ENCODE assay signal across 15 cellular contexts in the genomic region with DNA sequence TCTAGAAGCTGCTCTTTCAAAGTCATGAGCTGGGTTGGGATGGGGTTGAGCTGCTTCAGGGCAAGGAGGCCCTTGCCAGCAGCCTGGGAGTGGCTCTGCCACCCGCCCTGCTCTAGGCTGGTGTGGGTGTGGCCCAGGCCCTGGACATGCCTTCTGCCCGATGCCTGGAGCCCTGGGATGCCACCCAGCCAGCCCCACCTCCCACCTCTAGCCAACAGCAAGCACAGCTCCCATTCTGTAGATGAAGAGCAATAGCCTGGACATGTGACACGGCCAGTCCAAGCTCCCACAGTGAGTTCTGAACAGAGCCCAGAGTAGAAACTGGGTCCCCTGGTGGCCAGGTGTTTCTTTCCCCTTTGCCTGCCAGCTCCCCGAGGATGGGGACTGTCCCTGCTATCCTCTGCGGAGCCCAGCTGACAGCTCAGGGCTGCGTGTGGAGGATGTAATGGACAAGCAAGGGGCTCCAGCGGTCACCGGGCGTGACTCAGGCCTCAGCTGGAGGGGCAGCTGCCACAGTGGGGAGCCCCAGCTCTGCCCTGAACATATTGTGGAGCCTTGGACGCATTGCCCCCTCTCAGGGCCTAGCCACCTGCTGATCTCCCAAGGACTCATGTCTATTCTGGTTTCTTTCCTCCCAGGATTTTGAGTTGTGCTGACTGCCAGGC.
DNase-seq lines count a peak whose midpoint lies in the region; ATAC-seq and TF ChIP-seq lines count a peak whose summit lies in the region.
"Had no signal": no experiment of that assay in that cellular context is flagged by ENCODE, and none has a peak within 500 bp of the region (broad histone marks: within the 10 kb centered on the region; RNA-seq: fewer than 3 reads in every experiment).

No MANE protein-coding gene starts in this region.

- no peak overlapping the region for H3K4me3 Mint-ChIP-seq in Caco-2 (ENCODE audit: unreplicated experiment)
- no peak overlapping the region for H3K4me3 Mint-ChIP-seq in natural killer cell
- H3K4me3 Mint-ChIP-seq: activated naive CD4-positive, alpha-beta T cell treated with anti-CD3 and anti-CD28 coated beads, Interleukin-2, amount 10 ng/mL, durations not matched to agents 7 days and 5 days had no signal

- H2AFZ ChIP-seq in smooth muscle cell (ENCODE audit: low read depth), result no peak overlapping the region

- H4K20me1 ChIP-seq in smooth muscle cell (ENCODE audit: low read depth), result peaks cover 18% of the 10 kb centered on the region

- no peak overlapping the region for H3K4me3 ChIP-seq in Caco-2 (ENCODE audit: low read depth, low read length)
- no peak overlapping the region for H3K4me3 ChIP-seq in MG63
- H3K4me3 ChIP-seq in smooth muscle cell, result no peak overlapping the region
- H3K4me3 ChIP-seq: esophagus squamous epithelium had no signal

- peak; percentile 37 for ATAC-seq in foreskin keratinocyte
- no peak for ATAC-seq in HG03521 (IDR thresholded peaks at IDR 0.05; ENCODE audit: unreplicated experiment)
- no peak for ATAC-seq in GM18502 (IDR thresholded peaks at IDR 0.05; ENCODE audit: poor library complexity, unreplicated experiment)
- no peak for ATAC-seq in natural killer cell

- H3K79me2 ChIP-seq in smooth muscle cell (ENCODE audit: low read depth), result no peaks in the 10 kb centered on the region

- no peaks in the 10 kb centered on the region for H3K36me3 ChIP-seq in Caco-2 (ENCODE audit: control insufficient read depth, insufficient read depth, low read length)
- no peaks in the 10 kb centered on the region for H3K36me3 ChIP-seq in MG63
- no peaks in the 10 kb centered on the region for H3K36me3 ChIP-seq in smooth muscle cell (ENCODE audit: low read depth)

- H3K9me3 Mint-ChIP-seq in Caco-2 (ENCODE audit: unreplicated experiment) (no peaks in the 10 kb centered on the region), natural killer cell (no peaks in the 10 kb centered on the region)
- H3K9me3 Mint-ChIP-seq: activated naive CD4-positive, alpha-beta T cell treated with anti-CD3 and anti-CD28 coated beads, Interleukin-2, amount 10 ng/mL, durations not matched to agents 7 days and 5 days had no signal

- no peak overlapping the region for H3K27ac ChIP-seq in foreskin keratinocyte
- no peak overlapping the region for H3K27ac ChIP-seq in smooth muscle cell (ENCODE audit: low read depth)
- H3K27ac ChIP-seq: esophagus squamous epithelium had no signal

- H3K9ac ChIP-seq in smooth muscle cell (ENCODE audit: low read depth), result no peak overlapping the region

- peaks cover 13% of the 10 kb centered on the region for H3K4me1 Mint-ChIP-seq in Caco-2 (ENCODE audit: low read depth, unreplicated experiment)
- H3K4me1 Mint-ChIP-seq in natural killer cell, result no peaks in the 10 kb centered on the region
- H3K4me1 Mint-ChIP-seq: activated naive CD4-positive, alpha-beta T cell treated with anti-CD3 and anti-CD28 coated beads, Interleukin-2, amount 10 ng/mL, durations not matched to agents 7 days and 5 days had no signal

- intact Hi-C loops in Caco-2 (cut with micrococcal nuclease; ENCODE audit: unreplicated experiment) (loop anchor here (5.0 kb wide), 1 partner anchor 40 kb away; no protein-coding TSS in a partner anchor), natural killer cell (cut with micrococcal nuclease) (no loop called here)

- CTCF ChIA-PET in Caco-2 (lab: Charles Lee), result interaction anchor here (0.5 to 2.5 kb wide), 11 partner anchors 18 to 401 kb away, joined by 3 to 17 read pairs (median 4); no protein-coding TSS in a partner anchor

- H3K4me1 ChIP-seq in Caco-2 (peaks cover 24% of the 10 kb centered on the region), foreskin keratinocyte (no peaks in the 10 kb centered on the region), smooth muscle cell (ENCODE audit: low read depth) (peaks cover under 1% of the 10 kb centered on the region)

- H3K27me3 Mint-ChIP-seq in Caco-2 (ENCODE audit: insufficient read depth, unreplicated experiment) (no peaks in the 10 kb centered on the region), natural killer cell (ENCODE audit: low read depth in 2 of 2) (no peaks in the 10 kb centered on the region)

- no peaks in the 10 kb centered on the region for H3K9me3 ChIP-seq in Caco-2
- H3K9me3 ChIP-seq in MG63, result no peaks in the 10 kb centered on the region
- no peaks in the 10 kb centered on the region for H3K9me3 ChIP-seq in smooth muscle cell (replicated peaks; ENCODE audit: low read depth)
- H3K9me3 ChIP-seq: esophagus squamous epithelium had no signal

- H3K27me3 ChIP-seq in Caco-2 (replicated peaks; ENCODE audit: control insufficient read depth, insufficient read depth, low read length), result no peaks in the 10 kb centered on the region
- no peaks in the 10 kb centered on the region for H3K27me3 ChIP-seq in MG63
- no peaks in the 10 kb centered on the region for H3K27me3 ChIP-seq in foreskin keratinocyte
- no peaks in the 10 kb centered on the region for H3K27me3 ChIP-seq in smooth muscle cell (ENCODE audit: low read depth)
- H3K27me3 ChIP-seq: esophagus squamous epithelium had no signal

- H3K27ac Mint-ChIP-seq in Caco-2 (ENCODE audit: unreplicated experiment) (peak overlapping the region; percentile 11), natural killer cell (no peak overlapping the region)
- H3K27ac Mint-ChIP-seq: activated naive CD4-positive, alpha-beta T cell treated with anti-CD3 and anti-CD28 coated beads, Interleukin-2, amount 10 ng/mL, durations not matched to agents 7 days and 5 days had no signal

- DNase-seq in Caco-2, result peak in 1 of 2 experiments; percentile 43
- peak; percentile 18 for DNase-seq in MG63
- DNase-seq in foreskin keratinocyte, result no peak
- DNase-seq in mucosa of gallbladder (ENCODE audit: low spot score), result peak; percentile 16
- no peak for DNase-seq in smooth muscle cell (lab: John Stamatoyannopoulos, UW; ENCODE audit: unreplicated experiment)
- DNase-seq in natural killer cell, result no peak
- DNase-seq: activated CD4-positive, alpha-beta T cell treated with anti-CD3 and anti-CD28 coated beads for 4 hours; activated naive CD4-positive, alpha-beta T cell treated with anti-CD3 and anti-CD28 coated beads, Interleukin-2, amount 10 ng/mL, durations not matched to agents 7 days and 5 days; dermis blood vessel endothelial cell; esophagus squamous epithelium; hypothalamus; kidney glomerular epithelial cell; NCI-H345 had no signal

- no peak overlapping the region for H3K4me2 ChIP-seq in smooth muscle cell

- no peaks in the 10 kb centered on the region for H3F3A ChIP-seq in smooth muscle cell (ENCODE audit: low read depth)

- POLR2A ChIA-PET in Caco-2 (lab: Charles Lee), result no interaction called here

- H3K36me3 Mint-ChIP-seq in Caco-2 (ENCODE audit: insufficient read depth, unreplicated experiment) (peaks cover 5% of the 10 kb centered on the region), natural killer cell (no peaks in the 10 kb centered on the region)
- H3K36me3 Mint-ChIP-seq: activated naive CD4-positive, alpha-beta T cell treated with anti-CD3 and anti-CD28 coated beads, Interleukin-2, amount 10 ng/mL, durations not matched to agents 7 days and 5 days had no signal

- WGBS in smooth muscle cell (ENCODE audit: low lambda C conversion rate), result 94% methylated on average over 9 of the region's 10 CpGs

- TF ChIP-seq CTCF in Caco-2 (IDR thresholded peaks at IDR 0.05; ENCODE audit: insufficient read depth in 1 of 2, low read depth in 1 of 2, low read length in 1 of 2, severe bottlenecking in 1 of 2, unreplicated experiment in 1 of 2), result peak in 1 of 2 experiments; percentile 7
- TF ChIP-seq CTCF in foreskin keratinocyte (conservative IDR thresholded peaks at IDR 0.05), result no peak
- no peak for TF ChIP-seq CTCF in smooth muscle cell (IDR thresholded peaks at IDR 0.05; ENCODE audit: borderline replicate concordance, insufficient read depth, poor library complexity, severe bottlenecking)
- no peak for TF ChIP-seq CTCF in natural killer cell (IDR thresholded peaks at IDR 0.05)

- no TSS peak for BruUV-seq in Caco-2 (replicated peaks; lab: Mats Ljungman, UMichigan)

Comparison
In these comparisons a context has a peak if more than half of its experiments do, and no peak if none do; other contexts are left out.
1. DNase-seq: peak in MG63 (single experiment) and mucosa of gallbladder (single experiment); none in foreskin keratinocyte (0 of 2), smooth muscle cell (single experiment) and natural killer cell (single experiment).